In genomic region chr19:49799798-49800376, GRCh38 we compare ENCODE assay signal across 12 cellular contexts. TPM values are rescaled to one million over a fixed set of nuclear protein-coding genes. Genes with fewer than 3 reads are reported as not detected.
DNase-seq lines count a peak whose midpoint lies in the region; ATAC-seq and TF ChIP-seq lines count a peak whose summit lies in the region.
"Had no signal": no experiment of that assay in that cellular context is flagged by ENCODE, and none has a peak within 500 bp of the region (broad histone marks: within the 10 kb centered on the region; RNA-seq: fewer than 3 reads in every experiment).

No MANE protein-coding gene starts in this region.

- H3K36me3 ChIP-seq in BJ (ENCODE audit: control insufficient read depth, insufficient read depth, low read length) (peaks cover 61% of the 10 kb centered on the region), GM06990 (ENCODE audit: control insufficient read depth, insufficient read depth, low read length) (peaks cover 47% of the 10 kb centered on the region), PC-3 (ENCODE audit: low read depth, low read length) (peaks cover 66% of the 10 kb centered on the region)

- no peaks in the 10 kb centered on the region for H4K20me1 ChIP-seq in PC-3 (ENCODE audit: low read length)

- H2AFZ ChIP-seq in PC-3 (ENCODE audit: low read length) = no peak overlapping the region

- H3F3A ChIP-seq in PC-3 (ENCODE audit: low read length, unreplicated experiment) = no peaks in the 10 kb centered on the region

- intact Hi-C loops in PC-3 (cut with micrococcal nuclease) = no loop called here

- H3K4me1 ChIP-seq in PC-3 (ENCODE audit: insufficient read depth, low read length) = no peaks in the 10 kb centered on the region

- BruUV-seq in PC-3 (replicated peaks; lab: Mats Ljungman, UMichigan) = no TSS peak

- H3K4me2 ChIP-seq in PC-3 (ENCODE audit: low read length) = no peak overlapping the region

- DNase-seq in BJ (ENCODE audit: low read depth) (no peak), GM06990 (ENCODE audit: extremely low read depth, insufficient read length) (no peak), PC-3 (no peak), iPS-NIHi11 (ENCODE audit: low spot score) (peak; percentile 77), HK-2 (ENCODE audit: unreplicated experiment) (no peak), putamen (ENCODE audit: low spot score) (no peak)
- DNase-seq: activated CD8-positive, alpha-beta memory T cell treated with anti-CD3 and anti-CD28 coated beads for 24 hours; naive B cell; NCI-H2081 had no signal

- ATAC-seq in PC-3 = peak; percentile 28; the same call in 1 of the 2 replicates
- no peak for ATAC-seq in HG03135 (IDR thresholded peaks at IDR 0.05; ENCODE audit: unreplicated experiment)
- no peak for ATAC-seq in GM19351 (IDR thresholded peaks at IDR 0.05; ENCODE audit: unreplicated experiment)

- H3K4me3 ChIP-seq in BJ (ENCODE audit: low read depth, low read length) = no peak overlapping the region
- H3K4me3 ChIP-seq in GM06990 (replicated peaks; ENCODE audit: low read depth, low read length) = no peak overlapping the region
- no peak overlapping the region for H3K4me3 ChIP-seq in PC-3 (ENCODE audit: low read length)
- H3K4me3 ChIP-seq: thoracic aorta had no signal

- no peak overlapping the region for H3K9ac ChIP-seq in PC-3 (ENCODE audit: low read length)

- no peaks in the 10 kb centered on the region for H3K27me3 ChIP-seq in BJ (ENCODE audit: control insufficient read depth, insufficient read depth, low read length)
- no peaks in the 10 kb centered on the region for H3K27me3 ChIP-seq in GM06990 (replicated peaks; ENCODE audit: control insufficient read depth, insufficient read depth, low read length)
- H3K27me3 ChIP-seq in PC-3 (ENCODE audit: low read length) = no peaks in the 10 kb centered on the region

- H3K9me3 ChIP-seq in PC-3 (ENCODE audit: low read length) = no peaks in the 10 kb centered on the region
- H3K9me3 ChIP-seq: thoracic aorta had no signal

- TF ChIP-seq CTCF in BJ (IDR thresholded peaks at IDR 0.05; ENCODE audit: insufficient read depth, low read depth, low read length) (peak; percentile 27; the same call in 1 of the 2 replicates), GM06990 (IDR thresholded peaks at IDR 0.05; ENCODE audit: insufficient read depth, low read length, poor library complexity, severe bottlenecking) (peak; percentile 28), PC-3 (conservative IDR thresholded peaks at IDR 0.05; ENCODE audit: low read depth, low read length) (peak; percentile 55)

- CTCF ChIA-PET in BJ (lab: Yijun Ruan, JAX) = no interaction called here
- CTCF ChIA-PET in PC-3 (lab: Charles Lee) = no interaction called here

- POLR2A ChIA-PET in BJ (lab: Charles Lee) (no interaction called here), PC-3 (lab: Charles Lee; ENCODE audit: unreplicated experiment) (no interaction called here)

- H3K27ac ChIP-seq in PC-3 (ENCODE audit: low read length) = no peak overlapping the region
- H3K27ac ChIP-seq: thoracic aorta had no signal

- no peaks in the 10 kb centered on the region for H3K9me2 ChIP-seq in PC-3 (replicated peaks; ENCODE audit: low read length)

- H3K79me2 ChIP-seq in PC-3 (ENCODE audit: low read length) = no peaks in the 10 kb centered on the region

RNA-seq across cellular contexts. Expression of gene FUZ, which starts 13.2 kb away (rescaled TPM):
- polyA plus RNA-seq in BJ (2011; rRNA removed) = 8.3 and 14.3 TPM in 2 replicates
- 4.6 and 6.4 TPM in 2 replicates for polyA minus RNA-seq in BJ (2011; rRNA and poly(A)+ RNA removed)
- 9.4 and 10.9 TPM in 2 replicates for total RNA-seq in PC-3 (2014; rRNA removed)

RNA-seq across cellular contexts. Expression of gene MED25, which starts 18.2 kb away (rescaled TPM):
- 12.3 and 27.7 TPM in 2 replicates for polyA plus RNA-seq in BJ (2011; rRNA removed)
- polyA minus RNA-seq in BJ (2011; rRNA and poly(A)+ RNA removed) = 20.0 and 34.8 TPM in 2 replicates
- total RNA-seq in PC-3 (2014; rRNA removed) = 47.5 and 54.9 TPM in 2 replicates

RNA-seq across cellular contexts. Expression of gene AP2A1, which starts 33.1 kb away (rescaled TPM):
- polyA plus RNA-seq in BJ (2011; rRNA removed) = 82.1 and 153 TPM in 2 replicates
- 110 and 142 TPM in 2 replicates for polyA minus RNA-seq in BJ (2011; rRNA and poly(A)+ RNA removed)
- 143 and 159 TPM in 2 replicates for total RNA-seq in PC-3 (2014; rRNA removed)

RNA-seq across cellular contexts. Expression of gene TSKS, which starts 36.8 kb away (rescaled TPM):
- 0.11 and 0.15 TPM in 2 replicates for polyA plus RNA-seq in BJ (2011; rRNA removed)
- polyA minus RNA-seq in BJ (2011; rRNA and poly(A)+ RNA removed) = not detected in 2 replicates
- total RNA-seq in PC-3 (2014; rRNA removed) = not detected in 2 replicates
- total RNA-seq: thoracic aorta had no signal

RNA-seq across cellular contexts. Expression of gene PTOV1, which starts 51.1 kb away (rescaled TPM):
- polyA plus RNA-seq in BJ (2011; rRNA removed) = 30.7 and 67.6 TPM in 2 replicates
- 72.9 and 94.6 TPM in 2 replicates for polyA minus RNA-seq in BJ (2011; rRNA and poly(A)+ RNA removed)
- 138 and 148 TPM in 2 replicates for total RNA-seq in PC-3 (2014; rRNA removed)
